35 cellular contexts compared by ENCODE assay signal in the genomic region with DNA sequence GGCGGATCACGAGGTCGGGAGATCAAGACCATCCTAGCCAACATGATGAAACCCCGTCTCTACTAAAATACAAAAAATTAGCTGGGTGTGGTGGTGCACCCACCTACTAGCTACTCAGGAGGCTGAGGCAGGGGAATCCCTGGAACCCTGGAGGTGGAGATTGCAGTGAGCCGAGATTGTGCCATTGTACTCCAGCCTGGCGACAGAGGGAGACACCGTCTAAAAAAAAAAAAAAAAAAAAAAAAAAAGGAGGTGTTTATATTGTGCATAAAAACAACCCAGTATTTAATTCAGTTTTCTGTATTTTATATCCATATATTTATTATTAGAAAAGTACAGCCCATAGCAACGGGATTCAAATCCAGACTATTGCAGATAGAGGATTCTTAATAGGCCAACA.
"Had no signal": no experiment of that assay in that cellular context is flagged by ENCODE, and none has a peak within 500 bp of the region (broad histone marks: within the 10 kb centered on the region; RNA-seq: fewer than 3 reads in every experiment).

No MANE protein-coding gene starts in this region.

- H3K36me3 ChIP-seq: MG63 had no signal

- H3K4me3 ChIP-seq: MG63 had no signal

- DNase-seq: Karpas-422, Kasumi-1, KG1, MG63, MM.1S, MV-4-11, NCI-H1048, NCI-H1092, NCI-H1092 treated with DMSO at 0.1 percent for 48 hours, NCI-H1105, NCI-H1105 treated with DMSO at 0.1 percent for 48 hours, NCI-H1417, NCI-H1417 treated with DMSO at 0.1 percent for 48 hours, NCI-H1436, NCI-H1436 treated with DMSO at 0.1 percent for 48 hours, NCI-H146, NCI-H1694, NCI-H1694 treated with DMSO at 0.1 percent for 48 hours, NCI-H187, NCI-H187 treated with DMSO at 0.1 percent for 48 hours, NCI-H1930, NCI-H2029, NCI-H2029 treated with DMSO at 0.1 percent for 48 hours, NCI-H2081, NCI-H2081 treated with DMSO at 0.1 percent for 48 hours, NCI-H2107, NCI-H2171, NCI-H2171 treated with DMSO at 0.1 percent for 48 hours, NCI-H2227 treated with DMSO at 0.1 percent for 48 hours, NCI-H226, NCI-H345, NCI-H446, NCI-H446 treated with DMSO at 0.1 percent for 48 hours, NCI-H510A had no signal

- H3K9me3 ChIP-seq: MG63 had no signal

- H3K27ac ChIP-seq: KMS-11 had no signal
